Comparison of ENCODE assay signal across 1 cellular context in the genomic region with DNA sequence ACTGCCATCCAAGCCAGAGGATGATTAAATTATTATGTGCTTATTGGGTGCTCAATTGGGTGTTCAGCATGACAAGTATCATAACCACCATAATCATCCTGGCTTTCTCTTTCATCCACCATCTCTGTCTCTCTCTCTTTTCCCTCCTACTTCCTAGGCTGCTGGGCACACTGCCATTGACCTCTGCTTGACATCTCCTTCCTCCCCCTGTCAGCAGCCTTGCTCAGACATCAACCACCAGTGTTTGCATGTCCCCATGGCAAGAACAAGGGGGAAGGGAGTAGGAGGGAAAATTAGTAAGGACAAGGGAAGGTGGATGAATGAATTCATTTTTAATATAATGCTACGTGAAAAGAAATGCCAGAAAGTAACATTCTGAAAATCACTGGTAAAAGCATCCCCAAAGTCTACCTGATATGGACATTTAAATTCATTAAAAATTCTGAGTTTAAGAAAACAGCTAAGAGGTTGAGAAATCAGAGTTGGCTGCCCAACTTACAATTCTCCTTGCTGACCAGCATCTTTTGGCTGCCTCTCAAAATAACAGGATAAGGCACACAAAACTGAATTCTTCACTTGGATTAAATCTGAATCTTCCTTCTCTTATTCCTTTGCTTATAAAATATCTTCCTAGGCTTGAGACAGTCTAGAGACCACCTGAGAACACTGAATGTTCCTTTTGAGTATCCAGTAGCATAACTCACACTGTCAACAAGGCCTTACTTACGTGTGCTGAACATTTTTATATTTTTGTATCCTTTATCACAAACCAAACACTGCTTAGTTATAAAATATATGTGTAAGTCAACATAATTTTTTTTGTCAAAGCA.
TF ChIP-seq lines count a peak whose summit lies in the region.

No MANE protein-coding gene starts in this region.

TF ChIP-seq in SK-N-SH, 30 proteins besides CTCF, POLR2A, EP300 and RAD21 (continued from another document):
- TF ChIP-seq REST (IDR thresholded peaks at IDR 0.05; ENCODE audit: low read depth, low read length): no peak
- no peak for TF ChIP-seq YY1 (IDR thresholded peaks at IDR 0.05; ENCODE audit: low read depth)
- TF ChIP-seq SMC3 (IDR thresholded peaks at IDR 0.05; ENCODE audit: low read depth, low read length): no peak
- TF ChIP-seq FOXM1 (IDR thresholded peaks at IDR 0.05; ENCODE audit: low read depth): no peak
- no peak for TF ChIP-seq TCF12 (IDR thresholded peaks at IDR 0.05)
- TF ChIP-seq MAX (IDR thresholded peaks at IDR 0.05; ENCODE audit: low read depth): no peak
- TF ChIP-seq EZH2phosphoT487 (IDR thresholded peaks at IDR 0.05; ENCODE audit: borderline replicate concordance, low read depth): no peak
- TF ChIP-seq, protein P1, sequence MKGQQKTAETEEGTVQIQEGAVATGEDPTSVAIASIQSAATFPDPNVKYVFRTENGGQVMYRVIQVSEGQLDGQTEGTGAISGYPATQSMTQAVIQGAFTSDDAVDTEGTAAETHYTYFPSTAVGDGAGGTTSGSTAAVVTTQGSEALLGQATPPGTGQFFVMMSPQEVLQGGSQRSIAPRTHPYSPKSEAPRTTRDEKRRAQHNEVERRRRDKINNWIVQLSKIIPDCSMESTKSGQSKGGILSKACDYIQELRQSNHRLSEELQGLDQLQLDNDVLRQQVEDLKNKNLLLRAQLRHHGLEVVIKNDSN (IDR thresholded peaks at IDR 0.05; ENCODE audit: borderline replicate concordance, low read depth): no peak
